In genomic region chr10:96410296-96410695, GRCh38 we compare ENCODE assay signal across 1 cellular context.
TF ChIP-seq lines count a peak whose summit lies in the region.

No MANE protein-coding gene starts in this region.

TF ChIP-seq in H1, 55 proteins besides CTCF, POLR2A, EP300 and RAD21 (continued from another document):
- TF ChIP-seq, protein P1, sequence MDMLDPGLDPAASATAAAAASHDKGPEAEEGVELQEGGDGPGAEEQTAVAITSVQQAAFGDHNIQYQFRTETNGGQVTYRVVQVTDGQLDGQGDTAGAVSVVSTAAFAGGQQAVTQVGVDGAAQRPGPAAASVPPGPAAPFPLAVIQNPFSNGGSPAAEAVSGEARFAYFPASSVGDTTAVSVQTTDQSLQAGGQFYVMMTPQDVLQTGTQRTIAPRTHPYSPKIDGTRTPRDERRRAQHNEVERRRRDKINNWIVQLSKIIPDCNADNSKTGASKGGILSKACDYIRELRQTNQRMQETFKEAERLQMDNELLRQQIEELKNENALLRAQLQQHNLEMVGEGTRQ (IDR thresholded peaks at IDR 0.05; ENCODE audit: low read length) = no peak
- TF ChIP-seq RFX5 (IDR thresholded peaks at IDR 0.05; ENCODE audit: borderline replicate concordance, low read depth, low read length) (no peak), KDM4A (IDR thresholded peaks at IDR 0.05; ENCODE audit: low read depth, low read length, severe bottlenecking) (no peak), MAFK (IDR thresholded peaks at IDR 0.05; ENCODE audit: low read depth, low read length) (no peak), ZNF274 (IDR thresholded peaks at IDR 0.05; ENCODE audit: borderline replicate concordance, extremely low read depth, low read length) (no peak), JUN (IDR thresholded peaks at IDR 0.05; ENCODE audit: low read depth, low read length) (no peak), CBX8 (IDR thresholded peaks at IDR 0.05; ENCODE audit: borderline replicate concordance, low read depth, low read length) (no peak), EGR1 (IDR thresholded peaks at IDR 0.05; ENCODE audit: borderline replicate concordance, low read depth, low read length) (no peak), HDAC6 (IDR thresholded peaks at IDR 0.05; ENCODE audit: low read depth, low read length) (no peak)
- TF ChIP-seq, protein P2, sequence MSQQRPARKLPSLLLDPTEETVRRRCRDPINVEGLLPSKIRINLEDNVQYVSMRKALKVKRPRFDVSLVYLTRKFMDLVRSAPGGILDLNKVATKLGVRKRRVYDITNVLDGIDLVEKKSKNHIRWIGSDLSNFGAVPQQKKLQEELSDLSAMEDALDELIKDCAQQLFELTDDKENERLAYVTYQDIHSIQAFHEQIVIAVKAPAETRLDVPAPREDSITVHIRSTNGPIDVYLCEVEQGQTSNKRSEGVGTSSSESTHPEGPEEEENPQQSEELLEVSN (IDR thresholded peaks at IDR 0.05) = no peak
